ENCODE assay signal across 1 cellular context in the genomic region with DNA sequence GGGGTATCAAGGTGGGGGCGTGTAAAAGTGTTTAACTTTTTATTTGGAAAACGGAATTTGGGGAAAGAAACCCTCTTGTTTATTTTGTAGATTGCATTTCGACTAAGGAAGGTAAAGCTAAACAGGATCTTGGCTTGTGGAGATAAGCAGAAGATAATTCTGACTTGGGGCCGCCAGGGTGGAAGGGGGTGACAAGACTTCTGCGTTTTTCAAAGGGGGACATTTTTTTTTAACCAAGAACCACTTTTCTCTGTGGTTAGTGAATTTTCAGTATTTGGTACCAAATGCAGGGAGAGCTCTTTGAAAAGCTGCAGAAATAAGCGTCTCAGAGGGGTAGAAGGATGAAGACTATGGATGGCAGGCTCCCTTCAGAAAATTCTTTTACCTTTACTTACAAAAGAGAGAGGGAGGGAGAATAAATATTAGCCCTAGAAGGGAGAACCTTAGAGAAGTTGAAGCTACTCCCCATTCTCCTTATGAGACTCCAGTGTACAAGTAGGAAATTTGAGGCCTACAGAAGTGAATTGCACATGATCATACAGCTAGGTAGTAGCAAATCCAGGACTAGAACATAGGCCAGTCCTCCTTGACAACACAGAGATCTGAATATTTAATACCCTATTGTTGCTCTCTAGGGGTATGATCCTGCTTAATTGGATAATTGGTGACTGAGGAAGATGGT.
TF ChIP-seq lines count a peak whose summit lies in the region.

No MANE protein-coding gene starts in this region.

TF ChIP-seq in HepG2, 621 proteins besides CTCF, POLR2A, EP300 and RAD21:
- TF ChIP-seq ZNF292 (CRISPR knock-in tag; IDR thresholded peaks at IDR 0.05; ENCODE audit: borderline replicate concordance, low read depth) (no peak), ZNF772 (CRISPR knock-in tag; IDR thresholded peaks at IDR 0.05) (no peak), FOXM1 (CRISPR knock-in tag; IDR thresholded peaks at IDR 0.05) (no peak), ZNF30 (CRISPR knock-in tag; IDR thresholded peaks at IDR 0.05) (0 out of 2 replicates have a peak, but pooled peaks have one; percentile 19), ELF3 (CRISPR knock-in tag; IDR thresholded peaks at IDR 0.05) (no peak), SSRP1 (CRISPR knock-in tag; IDR thresholded peaks at IDR 0.05) (no peak), ZNF703 (CRISPR knock-in tag; IDR thresholded peaks at IDR 0.05; ENCODE audit: borderline replicate concordance) (no peak), RFXAP (CRISPR knock-in tag; IDR thresholded peaks at IDR 0.05; ENCODE audit: borderline replicate concordance) (no peak), ZNF660 (CRISPR knock-in tag; IDR thresholded peaks at IDR 0.05; ENCODE audit: borderline replicate concordance, low read depth) (no peak), NCOA1 (CRISPR knock-in tag; IDR thresholded peaks at IDR 0.05) (0 out of 2 replicates have a peak, but pooled peaks have one; percentile 79), ZNF878 (CRISPR knock-in tag; IDR thresholded peaks at IDR 0.05) (0 out of 2 replicates have a peak, but pooled peaks have one; percentile 57), KDM5A (IDR thresholded peaks at IDR 0.05; ENCODE audit: borderline replicate concordance, low read length) (peak; percentile 55)
- TF ChIP-seq, protein P1, sequence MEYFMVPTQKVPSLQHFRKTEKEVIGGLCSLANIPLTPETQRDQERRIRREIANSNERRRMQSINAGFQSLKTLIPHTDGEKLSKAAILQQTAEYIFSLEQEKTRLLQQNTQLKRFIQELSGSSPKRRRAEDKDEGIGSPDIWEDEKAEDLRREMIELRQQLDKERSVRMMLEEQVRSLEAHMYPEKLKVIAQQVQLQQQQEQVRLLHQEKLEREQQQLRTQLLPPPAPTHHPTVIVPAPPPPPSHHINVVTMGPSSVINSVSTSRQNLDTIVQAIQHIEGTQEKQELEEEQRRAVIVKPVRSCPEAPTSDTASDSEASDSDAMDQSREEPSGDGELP (IDR thresholded peaks at IDR 0.05; ENCODE audit: borderline replicate concordance, low read depth), result no peak
- TF ChIP-seq, protein P2, sequence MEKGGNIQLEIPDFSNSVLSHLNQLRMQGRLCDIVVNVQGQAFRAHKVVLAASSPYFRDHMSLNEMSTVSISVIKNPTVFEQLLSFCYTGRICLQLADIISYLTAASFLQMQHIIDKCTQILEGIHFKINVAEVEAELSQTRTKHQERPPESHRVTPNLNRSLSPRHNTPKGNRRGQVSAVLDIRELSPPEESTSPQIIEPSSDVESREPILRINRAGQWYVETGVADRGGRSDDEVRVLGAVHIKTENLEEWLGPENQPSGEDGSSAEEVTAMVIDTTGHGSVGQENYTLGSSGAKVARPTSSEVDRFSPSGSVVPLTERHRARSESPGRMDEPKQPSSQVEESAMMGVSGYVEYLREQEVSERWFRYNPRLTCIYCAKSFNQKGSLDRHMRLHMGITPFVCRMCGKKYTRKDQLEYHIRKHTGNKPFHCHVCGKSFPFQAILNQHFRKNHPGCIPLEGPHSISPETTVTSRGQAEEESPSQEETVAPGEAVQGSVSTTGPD (CRISPR knock-in tag; IDR thresholded peaks at IDR 0.05), result 0 out of 2 replicates have a peak, but pooled peaks have one; percentile 0
- TF ChIP-seq, protein P3, sequence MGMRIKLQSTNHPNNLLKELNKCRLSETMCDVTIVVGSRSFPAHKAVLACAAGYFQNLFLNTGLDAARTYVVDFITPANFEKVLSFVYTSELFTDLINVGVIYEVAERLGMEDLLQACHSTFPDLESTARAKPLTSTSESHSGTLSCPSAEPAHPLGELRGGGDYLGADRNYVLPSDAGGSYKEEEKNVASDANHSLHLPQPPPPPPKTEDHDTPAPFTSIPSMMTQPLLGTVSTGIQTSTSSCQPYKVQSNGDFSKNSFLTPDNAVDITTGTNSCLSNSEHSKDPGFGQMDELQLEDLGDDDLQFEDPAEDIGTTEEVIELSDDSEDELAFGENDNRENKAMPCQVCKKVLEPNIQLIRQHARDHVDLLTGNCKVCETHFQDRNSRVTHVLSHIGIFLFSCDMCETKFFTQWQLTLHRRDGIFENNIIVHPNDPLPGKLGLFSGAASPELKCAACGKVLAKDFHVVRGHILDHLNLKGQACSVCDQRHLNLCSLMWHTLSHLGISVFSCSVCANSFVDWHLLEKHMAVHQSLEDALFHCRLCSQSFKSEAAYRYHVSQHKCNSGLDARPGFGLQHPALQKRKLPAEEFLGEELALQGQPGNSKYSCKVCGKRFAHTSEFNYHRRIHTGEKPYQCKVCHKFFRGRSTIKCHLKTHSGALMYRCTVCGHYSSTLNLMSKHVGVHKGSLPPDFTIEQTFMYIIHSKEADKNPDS (CRISPR knock-in tag; IDR thresholded peaks at IDR 0.05), result 0 out of 2 replicates have a peak, but pooled peaks have one; percentile 12
